ENCODE assay signal across 18 cellular contexts in the genomic region with DNA sequence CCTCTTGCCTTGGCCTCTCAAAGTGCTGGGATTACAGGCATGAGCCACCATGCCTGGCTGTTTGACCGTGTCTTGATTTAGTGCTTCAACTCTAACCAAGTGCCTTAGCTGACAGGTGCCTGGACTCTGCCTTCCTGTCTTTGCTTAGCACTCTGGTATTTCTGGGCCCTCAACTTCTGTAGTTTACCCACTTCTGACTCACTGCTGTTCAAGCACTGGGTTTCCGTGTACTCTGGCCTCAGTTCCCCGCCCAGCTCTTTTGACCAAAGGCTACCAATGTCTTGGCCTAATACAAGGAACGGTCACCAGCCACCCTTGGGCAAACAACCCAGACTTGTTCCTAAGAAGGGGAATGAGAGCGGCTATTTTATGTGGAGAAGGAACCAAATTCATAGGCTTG. TPM values are rescaled to one million over a fixed set of nuclear protein-coding genes. Genes with fewer than 3 reads are reported as not detected.
DNase-seq lines count a peak whose midpoint lies in the region; ATAC-seq and TF ChIP-seq lines count a peak whose summit lies in the region.
"Had no signal": no experiment of that assay in that cellular context is flagged by ENCODE, and none has a peak within 500 bp of the region (broad histone marks: within the 10 kb centered on the region; RNA-seq: fewer than 3 reads in every experiment).

No MANE protein-coding gene starts in this region.

- H3K27me3 ChIP-seq in breast epithelium (no peaks in the 10 kb centered on the region), transverse colon (no peaks in the 10 kb centered on the region), testis (no peaks in the 10 kb centered on the region)
- H3K27me3 ChIP-seq: BLaER1 treated with 17β-estradiol and CSF1 and Interleukin-3, amounts not matched to agents 10 nM and 100 nM; SJSA1; tibial nerve had no signal

- TF ChIP-seq CTCF in breast epithelium (IDR thresholded peaks at IDR 0.05) (no peak), transverse colon (IDR thresholded peaks at IDR 0.05) (no peak), testis (IDR thresholded peaks at IDR 0.05) (no peak)

- in situ Hi-C loops in transverse colon (cut with MboI; ENCODE audit: low pct_ligation_motif_present in 1 of 4, low pct_unique_long_range_greater_than_20kb in 1 of 4, low sequenced_read_pairs in 3 of 4), result no loop called here

- TF ChIP-seq POLR2A in breast epithelium (IDR thresholded peaks at IDR 0.05), result no peak
- no peak for TF ChIP-seq POLR2A in transverse colon (IDR thresholded peaks at IDR 0.05)
- TF ChIP-seq POLR2A in testis (IDR thresholded peaks at IDR 0.05), result no peak

- intact Hi-C loops in breast epithelium (cut with DNase I; ENCODE audit: low total_unique reads) (no loop called here), left colon (cut with DNase I, micrococcal nuclease) (no loop called here), transverse colon (cut with DNase I; ENCODE audit: low total_unique reads) (no loop called here), testis (cut with DNase I; ENCODE audit: low total_unique reads) (no loop called here)

- H3K36me3 ChIP-seq in breast epithelium (no peaks in the 10 kb centered on the region), transverse colon (no peaks in the 10 kb centered on the region), testis (ENCODE audit: low read depth, missing control alignments) (no peaks in the 10 kb centered on the region)
- H3K36me3 ChIP-seq: BLaER1 treated with 17β-estradiol and CSF1 and Interleukin-3, amounts not matched to agents 10 nM and 100 nM; SJSA1; tibial nerve had no signal

- H3K4me1 ChIP-seq in breast epithelium (no peaks in the 10 kb centered on the region), transverse colon (peaks cover 0 to 26% (median 10%) of the 10 kb centered on the region in 4 donors), testis (no peaks in the 10 kb centered on the region)
- H3K4me1 ChIP-seq: BLaER1 treated with 17β-estradiol and CSF1 and Interleukin-3, amounts not matched to agents 10 nM and 100 nM had no signal

- no peak for TF ChIP-seq EP300 in transverse colon (IDR thresholded peaks at IDR 0.05; ENCODE audit: low read depth)

- H3K27ac ChIP-seq in breast epithelium, result peak overlapping the region; percentile 55 to 61
- H3K27ac ChIP-seq in transverse colon, result peak overlapping the region; percentile 46 to 67 (median 60)
- H3K27ac ChIP-seq in testis, result no peak overlapping the region
- H3K27ac ChIP-seq: BLaER1 treated with 17β-estradiol and CSF1 and Interleukin-3, amounts not matched to agents 10 nM and 100 nM; SJSA1; tibial nerve had no signal

- ATAC-seq in left colon (peak; percentile 90), GM19324 (IDR thresholded peaks at IDR 0.05; ENCODE audit: low FRiP score, unreplicated experiment) (no peak)
- ATAC-seq: activated CD4-positive, alpha-beta T cell treated with anti-CD3 and anti-CD28 coated beads for 36 hours had no signal

- H3K4me3 ChIP-seq in breast epithelium (no peak overlapping the region), transverse colon (no peak overlapping the region), testis (no peak overlapping the region)
- H3K4me3 ChIP-seq: BLaER1 treated with 17β-estradiol and CSF1 and Interleukin-3, amounts not matched to agents 10 nM and 100 nM; SJSA1; tibial nerve had no signal

- DNase-seq in HT-29 (ENCODE audit: low spot score), result peak; percentile 89
- DNase-seq in breast epithelium (ENCODE audit: low spot score in 2 of 2), result peak; percentile 62 to 80
- DNase-seq in left colon, result peak; percentile 54 to 85
- peak; percentile 69 for DNase-seq in transverse colon
- DNase-seq in testis, result no peak
- no peak for DNase-seq in medulla oblongata (ENCODE audit: extremely low spot score)
- no peak for DNase-seq in cortex of kidney (lab: John Stamatoyannopoulos, UW)
- DNase-seq: activated CD4-positive, alpha-beta T cell treated with anti-CD3 and anti-CD28 coated beads for 36 hours; activated CD8-positive, alpha-beta memory T cell treated with anti-CD3 and anti-CD28 coated beads, Interleukin-2, amount 50 U/mL, for 4 hours; anterior cingulate cortex; DMS79; NCI-H1092 treated with DMSO at 0.1 percent for 48 hours; NK-92 treated with Interleukin-12 subunit alpha and Interleukin-12 subunit beta, amount 100 ng/mL, for 24 hours; T1000 had no signal

- 49 to 68% methylated on average over 3 to 5 of the region's 5 CpGs for WGBS in transverse colon (ENCODE audit: low coverage in 1 of 2), 2 donors
- 90 to 92% methylated on average over 5 of the region's 5 CpGs for WGBS in testis, 2 donors

- H3K9me3 ChIP-seq in breast epithelium (no peaks in the 10 kb centered on the region), transverse colon (no peaks in the 10 kb centered on the region), testis (no peaks in the 10 kb centered on the region)
- H3K9me3 ChIP-seq: BLaER1 treated with 17β-estradiol and CSF1 and Interleukin-3, amounts not matched to agents 10 nM and 100 nM; SJSA1; tibial nerve had no signal

RNA-seq across cellular contexts. Expression of a gene that starts 35.7 kb away (rescaled TPM):
- total RNA-seq in HT-29 (2014; rRNA removed; shearing (Covaris generic)), result 37.0 and 45.9 TPM in 2 replicates
- total RNA-seq in breast epithelium (10 to 100 TPM; 18.1 to 28.7 (median 22.3) TPM), left colon (10 to 100 TPM in 1 of 2 donors, 1 to 10 TPM in 1; 9.4 to 11.0 TPM), transverse colon (10 to 100 TPM in 1 of 4 donors, 1 to 10 TPM in 3; 1.5 to 11.9 (median 6.1) TPM), testis (10 to 100 TPM; 12.0 to 15.8 TPM)
- 6.2 TPM for polyA plus RNA-seq in testis (ENCODE audit: insufficient read depth, low read depth, low replicate concordance)

Comparison
In these comparisons a context has a peak if more than half of its experiments do, and no peak if none do; other contexts are left out.
1. DNase-seq: peak in HT-29 (single experiment), breast epithelium (2 of 2), left colon (2 of 2) and transverse colon (single experiment); none in testis (single experiment), medulla oblongata (single experiment) and cortex of kidney (single experiment).
2. H3K27ac ChIP-seq: peak in breast epithelium (2 of 2) and transverse colon (4 of 4); none in testis (0 of 2).